In genomic region chr1:156655904-156656516, GRCh38 we compare ENCODE assay signal across 24 cellular contexts. TPM values are rescaled to one million over a fixed set of nuclear protein-coding genes. Genes with fewer than 3 reads are reported as not detected.
A peak's percentile ranks its signal among the peaks of the same experiment; 100 is the strongest.
DNase-seq lines count a peak whose midpoint lies in the region; ATAC-seq, FAIRE-seq and TF ChIP-seq lines count a peak whose summit lies in the region.
"Had no signal": no experiment of that assay in that cellular context is flagged by ENCODE, and none has a peak within 500 bp of the region (broad histone marks: within the 10 kb centered on the region; RNA-seq: fewer than 3 reads in every experiment).

No MANE protein-coding gene starts in this region.

- H3K27me3 Mint-ChIP-seq in T-helper 17 cell, result peaks cover 70% of the 10 kb centered on the region

- TF ChIP-seq POLR2A in H1 (IDR thresholded peaks at IDR 0.05; ENCODE audit: control extremely low read depth in 1 of 2, low read depth in 2 of 2, low read length in 2 of 2) (no peak), spleen (IDR thresholded peaks at IDR 0.05) (no peak)

- H2BK20ac ChIP-seq in H1 (ENCODE audit: low read length), result no peak overlapping the region

- no peak overlapping the region for H3K56ac ChIP-seq in H1 (replicated peaks; ENCODE audit: insufficient read length, low read depth, low read length)

- peak overlapping the region; percentile 68 to 82; a peak in 3 of 4 replicates for H3K4me2 ChIP-seq in H1 (ENCODE audit: insufficient read depth in 1 of 2, low read depth in 2 of 2, low read length in 2 of 2)
- no peak overlapping the region for H3K4me2 ChIP-seq in osteoblast (ENCODE audit: insufficient read depth, low read length)
- H3K4me2 ChIP-seq: A549 had no signal

- ATAC-seq in left cardiac atrium (no peak), left ventricle myocardium superior (no peak), T-helper 17 cell (no peak)
- ATAC-seq: A549 had no signal

- POLR2A ChIA-PET in H1 (lab: Charles Lee; ENCODE audit: partially characterized antibody), result interaction anchor here (1.2 to 2.8 kb wide), 4 partner anchors 13 to 28 kb away, joined by 6 to 10 read pairs (median 8); partner anchors contain the start of gene NES

- no peak overlapping the region for H3K9ac ChIP-seq in H1 (replicated peaks in 1 of 4; ENCODE audit: extremely low read depth in 1 of 4, low read depth in 3 of 4, low read length in 3 of 4)

- no peak for TF ChIP-seq EP300 in H1 (IDR thresholded peaks at IDR 0.05; ENCODE audit: borderline replicate concordance in 1 of 2, low read depth in 2 of 2, low read length in 2 of 2)

- intact Hi-C loops in left cardiac atrium (cut with DNase I), result loop anchor here in 1 of 2 donors (2.0 kb wide), 2 partner anchors 27 to 269 kb away; no protein-coding TSS in a partner anchor
- intact Hi-C loops in left ventricle myocardium superior (cut with micrococcal nuclease), result no loop called here
- intact Hi-C loops in spleen (cut with DNase I; ENCODE audit: low total_unique reads), result no loop called here

- no peak overlapping the region for H2AFZ ChIP-seq in H1 (ENCODE audit: low read length)
- H2AFZ ChIP-seq in osteoblast (ENCODE audit: low read length), result no peak overlapping the region

- H3K36me3 ChIP-seq in H1 (ENCODE audit: control insufficient read depth in 2 of 4, insufficient read depth in 4 of 4, low read length in 3 of 4) (no peaks in the 10 kb centered on the region), osteoblast (ENCODE audit: insufficient read depth, low read length) (no peaks in the 10 kb centered on the region), spleen (no peaks in the 10 kb centered on the region)
- H3K36me3 ChIP-seq: BLaER1 treated with 17β-estradiol and CSF1 and Interleukin-3, amounts not matched to agents 10 nM and 100 nM; HAP-1 had no signal

- H3K23me2 ChIP-seq in H1 (ENCODE audit: low read depth, low read length), result peaks cover 11% of the 10 kb centered on the region

- no peak overlapping the region for H3K4ac ChIP-seq in H1 (replicated peaks; ENCODE audit: insufficient read length, low read depth, low read length)

- no peak for FAIRE-seq in H1 (lab: Jason Lieb, UNC)
- FAIRE-seq: A549, G401.6 had no signal

- H4K20me1 ChIP-seq in H1 (replicated peaks in 1 of 2; ENCODE audit: control insufficient read depth in 1 of 2, insufficient read depth in 2 of 2, low read length in 2 of 2) (no peaks in the 10 kb centered on the region), osteoblast (ENCODE audit: insufficient read depth, low read length) (peaks cover 5% of the 10 kb centered on the region)

- H2AK5ac ChIP-seq in H1 (ENCODE audit: low read depth, low read length), result no peak overlapping the region

- H3K18ac ChIP-seq in H1 (ENCODE audit: extremely low read depth, low read length), result no peak overlapping the region

- H3K27me3 ChIP-seq in H1 (replicated peaks in 1 of 4; ENCODE audit: control insufficient read depth in 3 of 4, extremely low read depth in 1 of 4, insufficient read depth in 3 of 4, low read length in 3 of 4), result peaks cover 2 to 52% (median 34%) of the 10 kb centered on the region in 4 experiments
- H3K27me3 ChIP-seq in osteoblast (ENCODE audit: insufficient read depth, low read length), result peaks cover 41% of the 10 kb centered on the region
- H3K27me3 ChIP-seq in spleen (replicated peaks in 1 of 7), result peaks cover 0 to 72% (median 27%) of the 10 kb centered on the region in 7 donors

- no peak for TF ChIP-seq RAD21 in H1 (IDR thresholded peaks at IDR 0.05 in 1 of 2, conservative IDR thresholded peaks at IDR 0.05 in 1 of 2; ENCODE audit: low read depth in 2 of 2, low read length in 2 of 2)

- H4K8ac ChIP-seq in H1 (ENCODE audit: extremely low read depth, insufficient read depth, low read length), result no peak overlapping the region; the same call in 1 of the 2 replicates

- no peak overlapping the region for H2BK5ac ChIP-seq in H1 (ENCODE audit: low read depth, low read length)

- no peaks in the 10 kb centered on the region for H3K9me3 ChIP-seq in T-helper 17 cell (ENCODE audit: control insufficient read depth, low read length, poor library complexity, severe bottlenecking)
- no peaks in the 10 kb centered on the region for H3K9me3 ChIP-seq in H1 (ENCODE audit: insufficient read depth in 2 of 2, low read depth in 1 of 2, low read length in 1 of 2)
- no peaks in the 10 kb centered on the region for H3K9me3 ChIP-seq in osteoblast (ENCODE audit: low read depth, low read length)
- H3K9me3 ChIP-seq in spleen, result no peaks in the 10 kb centered on the region
- H3K9me3 ChIP-seq: A549; BLaER1 treated with 17β-estradiol and CSF1 and Interleukin-3, amounts not matched to agents 10 nM and 100 nM; HAP-1 had no signal

- DNase-seq in left cardiac atrium, result peak; percentile 5
- DNase-seq in left ventricle myocardium superior, result no peak
- DNase-seq in T-helper 17 cell, result no peak
- DNase-seq in H1 (ENCODE audit: low read depth in 1 of 2, low spot score in 2 of 2), result no peak
- DNase-seq in osteoblast (ENCODE audit: insufficient read length, low spot score, missing footprints), result peak; percentile 22
- no peak for DNase-seq in spleen
- DNase-seq in MV-4-11 (lab: John Stamatoyannopoulos, UW), result no peak
- DNase-seq in NOMO-1 treated with dmso at 0.1 percent for 144 hours (lab: John Stamatoyannopoulos, UW; ENCODE audit: unreplicated experiment), result no peak
- DNase-seq: DND-41, IMR-90, Kasumi-1, MM.1S, NCI-H1105, NCI-H774, OCI-M1, SHP77 had no signal

- no peaks in the 10 kb centered on the region for H3K79me1 ChIP-seq in H1 (ENCODE audit: low read depth, low read length)

- H3K4me1 ChIP-seq in H1 (replicated peaks in 1 of 4; ENCODE audit: control insufficient read depth in 3 of 4, insufficient read depth in 4 of 4, low read length in 3 of 4), result peaks cover 13 to 19% (median 15%) of the 10 kb centered on the region in 4 experiments
- peaks cover 20% of the 10 kb centered on the region for H3K4me1 ChIP-seq in osteoblast (ENCODE audit: insufficient read depth, low read length)
- H3K4me1 ChIP-seq in spleen, result peaks cover 27 to 52% (median 46%) of the 10 kb centered on the region in 6 donors

- 59% methylated on average over 7 of the region's 9 CpGs; no CpG with 5 or more reads in 1 of the 2 experiments for WGBS in H1 (ENCODE audit: extremely low coverage in 1 of 2, insufficient coverage in 1 of 2, insufficient read length in 1 of 2, insufficient replicate concordance in 2 of 2, low coverage in 1 of 2, low lambda C conversion rate in 2 of 2, missing lambda C conversion rate in 1 of 2), 2 experiments
- WGBS in spleen, 5 donors, result 35 to 64% (median 59%) methylated on average over 5 to 9 of the region's 9 CpGs

- CTCF ChIA-PET in H1 (lab: Charles Lee; ENCODE audit: partially characterized antibody), result interaction anchor here (1.0 to 66.0 kb wide), 6 partner anchors 12 to 49 kb away, joined by 3 to 4284 read pairs (median 130); partner anchors contain the start of genes BCAN, CRABP2, HAPLN2 and ISG20L2

- H2BK120ac ChIP-seq in H1 (replicated peaks; ENCODE audit: low read depth, low read length), result no peak overlapping the region

- no peaks in the 10 kb centered on the region for H3K79me2 ChIP-seq in H1 (ENCODE audit: control insufficient read depth in 1 of 2, insufficient read depth in 2 of 2, low read length in 2 of 2)
- no peaks in the 10 kb centered on the region for H3K79me2 ChIP-seq in osteoblast (ENCODE audit: insufficient read depth, low read length)

- H4K91ac ChIP-seq in H1 (replicated peaks; ENCODE audit: insufficient read length, low read length), result no peak overlapping the region

- H4K5ac ChIP-seq in H1 (ENCODE audit: insufficient read length, low read depth, low read length), result no peak overlapping the region

- H3K14ac ChIP-seq in H1 (ENCODE audit: insufficient read length), result no peak overlapping the region

- no peak for TF ChIP-seq CTCF in H1 (IDR thresholded peaks at IDR 0.05; ENCODE audit: control extremely low read depth in 1 of 3, insufficient read depth in 1 of 3, low read depth in 1 of 3, low read length in 3 of 3)
- TF ChIP-seq CTCF in osteoblast (IDR thresholded peaks at IDR 0.05; ENCODE audit: extremely low read depth, low read depth, low read length), result no peak
- no peak for TF ChIP-seq CTCF in spleen (IDR thresholded peaks at IDR 0.05 in 8 of 11, conservative IDR thresholded peaks at IDR 0.05 in 3 of 11)

- H3K4me3 Mint-ChIP-seq in T-helper 17 cell, result peak overlapping the region; percentile 25

- H2BK15ac ChIP-seq in H1 (ENCODE audit: low read length), result no peak overlapping the region

- H3K36me3 Mint-ChIP-seq in T-helper 17 cell (ENCODE audit: low read depth), result peaks cover 13% of the 10 kb centered on the region

- H3K4me3 ChIP-seq in H1 (ENCODE audit: extremely low read depth in 1 of 4, insufficient read depth in 2 of 4, low read depth in 3 of 4, low read length in 4 of 4) (peak overlapping the region in 1 of 4 experiments; percentile 58; a peak in 1 of 8 replicates), osteoblast (ENCODE audit: insufficient read depth, low read length) (no peak overlapping the region), spleen (no peak overlapping the region)
- H3K4me3 ChIP-seq: A549, HAP-1 had no signal

- H3K27ac Mint-ChIP-seq in T-helper 17 cell, result no peak overlapping the region

- H3K4me1 Mint-ChIP-seq in T-helper 17 cell, result peaks cover 37% of the 10 kb centered on the region

- H3K27ac ChIP-seq in H1 (ENCODE audit: low read depth, low read length) (no peak overlapping the region), osteoblast (ENCODE audit: low read depth, low read length) (no peak overlapping the region), spleen (no peak overlapping the region)
- H3K27ac ChIP-seq: A549; BLaER1 treated with 17β-estradiol and CSF1 and Interleukin-3, amounts not matched to agents 10 nM and 100 nM; HL-60; SK-N-MC had no signal

- no peak overlapping the region for H2BK12ac ChIP-seq in H1 (ENCODE audit: low read depth, low read length)

- no peak overlapping the region for H3K23ac ChIP-seq in H1 (ENCODE audit: insufficient read length)

RNA-seq across cellular contexts. Expression of gene BCAN, which starts 14.1 kb away (rescaled TPM):
- total RNA-seq in left cardiac atrium, result under 1 TPM; 0.29 to 0.47 TPM
- total RNA-seq in left ventricle myocardium superior, result 0.52 TPM
- total RNA-seq in T-helper 17 cell, result not detected
- total RNA-seq in H1 (2021; fragmentation: NEBNext Ultra II Directional; extraction: Animal tissue kit (Norgen Biotek cat#: 25700)), result 3.8 and 4.5 TPM in 2 replicates
- 17.1 and 24.0 TPM in 2 replicates for polyA plus RNA-seq in H1 (2011; rRNA removed)
- polyA plus RNA-seq in H1 (2011; cell fraction: cytosol; rRNA removed), result 11.2 TPM
- polyA plus RNA-seq in H1 (2011; cell fraction: nucleus; rRNA removed), result 25.7 TPM
- 8.8 to 14.0 TPM (median 12.1 TPM) in 4 replicates for polyA plus RNA-seq in H1 (2012, experiment 1 of 2)
- 10.6 TPM for polyA plus RNA-seq in H1 (2012, experiment 2 of 2)
- polyA plus RNA-seq in H1 (2013, experiment 1 of 2), result 8.6 TPM
- polyA plus RNA-seq in H1 (2013, experiment 2 of 2), result 6.8 TPM
- 4.3 and 12.9 TPM in 2 replicates for polyA minus RNA-seq in H1 (2011; rRNA and poly(A)+ RNA removed)
- 7.8 TPM for polyA minus RNA-seq in H1 (2011; cell fraction: cytosol; rRNA and poly(A)+ RNA removed)
- polyA minus RNA-seq in H1 (2011; cell fraction: nucleus; rRNA and poly(A)+ RNA removed), result 6.8 TPM
- total RNA-seq in osteoblast, result not detected in 2 replicates
- total RNA-seq in spleen, result not detected
- under 1 TPM in 2 of 3 donors, not detected in 1; 0.10 to 0.11 TPM for polyA plus RNA-seq in spleen
- total RNA-seq: IMR-90 had no signal
- polyA plus RNA-seq: A549 had no signal

RNA-seq across cellular contexts. Expression of gene NES, which starts 21.2 kb away (rescaled TPM):
- total RNA-seq in left cardiac atrium (100 to 1,000 TPM; 224 to 240 TPM), left ventricle myocardium superior (94.7 TPM), T-helper 17 cell (not detected), osteoblast (0.36 and 1.5 TPM in 2 replicates), spleen (100 to 1,000 TPM in 2 of 7 donors, 10 to 100 TPM in 5; 36.0 to 146 (median 58.3) TPM)
- 135 and 138 TPM in 2 replicates for total RNA-seq in H1 (2021; fragmentation: NEBNext Ultra II Directional; extraction: Animal tissue kit (Norgen Biotek cat#: 25700))
- polyA plus RNA-seq in H1 (2011; rRNA removed) (13.3 and 20.3 TPM in 2 replicates), spleen (10 to 100 TPM in 1 of 3 donors, 1 to 10 TPM in 2; 4.3 to 39.5 (median 6.7) TPM)
- 21.1 TPM for polyA plus RNA-seq in H1 (2011; cell fraction: cytosol; rRNA removed)
- 54.8 TPM for polyA plus RNA-seq in H1 (2011; cell fraction: nucleus; rRNA removed)
- 97.4 to 124 TPM (median 113 TPM) in 4 replicates for polyA plus RNA-seq in H1 (2012, experiment 1 of 2)
- polyA plus RNA-seq in H1 (2012, experiment 2 of 2), result 43.3 TPM
- 55.5 TPM for polyA plus RNA-seq in H1 (2013, experiment 1 of 2)
- 53.5 TPM for polyA plus RNA-seq in H1 (2013, experiment 2 of 2)
- polyA minus RNA-seq in H1 (2011; rRNA and poly(A)+ RNA removed), result 17.2 and 19.2 TPM in 2 replicates
- polyA minus RNA-seq in H1 (2011; cell fraction: cytosol; rRNA and poly(A)+ RNA removed), result 31.7 TPM
- 22.7 TPM for polyA minus RNA-seq in H1 (2011; cell fraction: nucleus; rRNA and poly(A)+ RNA removed)

RNA-seq across cellular contexts. Expression of gene HAPLN2, which starts 36.8 kb away (rescaled TPM):
- 1 to 10 TPM; 1.3 to 1.9 TPM for total RNA-seq in left cardiac atrium
- 1.5 TPM for total RNA-seq in left ventricle myocardium superior
- total RNA-seq in T-helper 17 cell, result under 1 TPM in 1 of 2 donors, not detected in 1; 0.35 TPM
- total RNA-seq in H1 (2021; fragmentation: NEBNext Ultra II Directional; extraction: Animal tissue kit (Norgen Biotek cat#: 25700)), result 0.19 TPM in 1 of 2 replicates, not detected in the other
- 0.51 and 1.2 TPM in 2 replicates for polyA plus RNA-seq in H1 (2011; rRNA removed)
- polyA plus RNA-seq in H1 (2011; cell fraction: cytosol; rRNA removed), result 0.81 TPM
- polyA plus RNA-seq in H1 (2011; cell fraction: nucleus; rRNA removed), result 3.4 TPM
- 0.40 to 0.92 TPM (median 0.72 TPM) in 3 of 4 replicates, not detected in the other for polyA plus RNA-seq in H1 (2012, experiment 1 of 2)
- not detected for polyA plus RNA-seq in H1 (2012, experiment 2 of 2)
- 0.45 TPM for polyA plus RNA-seq in H1 (2013, experiment 1 of 2)
- 0.15 TPM for polyA plus RNA-seq in H1 (2013, experiment 2 of 2)
- not detected in 2 replicates for polyA minus RNA-seq in H1 (2011; rRNA and poly(A)+ RNA removed)
- polyA minus RNA-seq in H1 (2011; cell fraction: cytosol; rRNA and poly(A)+ RNA removed), result not detected
- polyA minus RNA-seq in H1 (2011; cell fraction: nucleus; rRNA and poly(A)+ RNA removed), result 0.50 TPM
- not detected in 2 replicates for total RNA-seq in osteoblast
- total RNA-seq in spleen, result 1 to 10 TPM in 1 of 7 donors, under 1 TPM in 2, not detected in 4; 0.20 to 1.1 (median 0.46) TPM
- under 1 TPM; 0.22 to 0.80 (median 0.27) TPM for polyA plus RNA-seq in spleen
- total RNA-seq: HT1080, IMR-90, NCI-H460 had no signal
- polyA plus RNA-seq: IMR-90 had no signal

RNA-seq across cellular contexts. Expression of gene CRABP2, which starts 49.4 kb away (rescaled TPM):
- total RNA-seq in left cardiac atrium (1 to 10 TPM; 1.5 TPM), left ventricle myocardium superior (0.74 TPM), T-helper 17 cell (1 to 10 TPM; 1.5 to 4.5 TPM), osteoblast (9.1 and 16.6 TPM in 2 replicates), spleen (10 to 100 TPM in 1 of 7 donors, 1 to 10 TPM in 6; 1.2 to 13.1 (median 3.8) TPM)
- total RNA-seq in H1 (2021; fragmentation: NEBNext Ultra II Directional; extraction: Animal tissue kit (Norgen Biotek cat#: 25700)), result 119 TPM in 2 replicates
- polyA plus RNA-seq in H1 (2011; rRNA removed) (69.2 and 130 TPM in 2 replicates), spleen (1 to 10 TPM; 1.2 to 5.3 (median 1.8) TPM)
- polyA plus RNA-seq in H1 (2011; cell fraction: cytosol; rRNA removed), result 79.6 TPM
- polyA plus RNA-seq in H1 (2011; cell fraction: nucleus; rRNA removed), result 70.9 TPM
- 180 to 343 TPM (median 303 TPM) in 4 replicates for polyA plus RNA-seq in H1 (2012, experiment 1 of 2)
- 318 TPM for polyA plus RNA-seq in H1 (2012, experiment 2 of 2)
- 139 TPM for polyA plus RNA-seq in H1 (2013, experiment 1 of 2)
- polyA plus RNA-seq in H1 (2013, experiment 2 of 2), result 143 TPM
- polyA minus RNA-seq in H1 (2011; rRNA and poly(A)+ RNA removed), result 8.6 and 12.5 TPM in 2 replicates
- polyA minus RNA-seq in H1 (2011; cell fraction: cytosol; rRNA and poly(A)+ RNA removed), result 45.7 TPM
- polyA minus RNA-seq in H1 (2011; cell fraction: nucleus; rRNA and poly(A)+ RNA removed), result 11.1 TPM

RNA-seq across cellular contexts. Expression of gene GPATCH4, which starts 54.7 kb away (rescaled TPM):
- total RNA-seq in left cardiac atrium (10 to 100 TPM; 14.6 to 27.0 TPM), left ventricle myocardium superior (14.1 TPM), T-helper 17 cell (10 to 100 TPM; 39.2 to 39.6 TPM), osteoblast (8.0 and 11.2 TPM in 2 replicates), spleen (10 to 100 TPM; 14.9 to 49.6 (median 26.2) TPM)
- 47.9 and 48.5 TPM in 2 replicates for total RNA-seq in H1 (2021; fragmentation: NEBNext Ultra II Directional; extraction: Animal tissue kit (Norgen Biotek cat#: 25700))
- polyA plus RNA-seq in H1 (2011; rRNA removed) (19.3 and 20.5 TPM in 2 replicates), spleen (10 to 100 TPM; 12.3 to 25.4 (median 13.8) TPM)
- 41.0 TPM for polyA plus RNA-seq in H1 (2011; cell fraction: cytosol; rRNA removed)
- 26.5 TPM for polyA plus RNA-seq in H1 (2011; cell fraction: nucleus; rRNA removed)
- 71.6 to 116 TPM (median 83.2 TPM) in 4 replicates for polyA plus RNA-seq in H1 (2012, experiment 1 of 2)
- 13.8 TPM for polyA plus RNA-seq in H1 (2012, experiment 2 of 2)
- 53.9 TPM for polyA plus RNA-seq in H1 (2013, experiment 1 of 2)
- polyA plus RNA-seq in H1 (2013, experiment 2 of 2), result 53.2 TPM
- polyA minus RNA-seq in H1 (2011; rRNA and poly(A)+ RNA removed), result 53.2 and 70.6 TPM in 2 replicates
- 23.5 TPM for polyA minus RNA-seq in H1 (2011; cell fraction: cytosol; rRNA and poly(A)+ RNA removed)
- 85.1 TPM for polyA minus RNA-seq in H1 (2011; cell fraction: nucleus; rRNA and poly(A)+ RNA removed)

Comparison
In these comparisons a context has a peak if more than half of its experiments do, and no peak if none do; other contexts are left out.
1. DNase-seq: peak in left cardiac atrium (single experiment) and osteoblast (single experiment); none in left ventricle myocardium superior (single experiment), T-helper 17 cell (0 of 3), H1 (0 of 2), spleen (single experiment), MV-4-11 (single experiment) and NOMO-1 treated with dmso at 0.1 percent for 144 hours (single experiment).
2. RNA of gene NES, which starts 21.2 kb away (total RNA-seq): 224 to 240 TPM in left cardiac atrium, 135 to 138 TPM in H1, 94.7 TPM in left ventricle myocardium superior (single experiment) and 36.0 to 146 TPM in spleen; 0.36 to 1.5 TPM in osteoblast and not detected in T-helper 17 cell; every median in the first group is over 10 times any median in the second.